ENCODE assay signal across 8 cellular contexts in the genomic region with DNA sequence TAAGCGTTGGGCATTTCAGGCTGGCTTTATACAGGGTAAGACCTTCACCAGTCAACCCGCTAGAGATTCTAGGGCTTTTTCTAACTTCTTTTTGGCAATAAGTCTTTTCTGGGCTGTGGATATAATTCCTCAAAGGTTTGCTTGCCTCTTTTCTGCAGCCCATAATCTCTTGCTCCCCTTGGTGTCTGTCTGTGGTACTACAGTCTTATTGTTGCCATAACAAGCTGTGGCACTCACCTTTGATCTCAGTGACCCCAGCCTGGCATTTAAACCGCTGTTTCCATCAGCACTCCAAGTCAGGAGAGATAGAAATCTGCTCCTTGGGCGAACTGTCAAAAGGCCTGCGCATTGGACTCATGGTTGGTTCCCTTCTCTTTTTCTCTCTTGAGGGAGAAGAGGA. TPM values are rescaled to one million over a fixed set of nuclear protein-coding genes. Genes with fewer than 3 reads are reported as not detected.
DNase-seq lines count a peak whose midpoint lies in the region; ATAC-seq lines count a peak whose summit lies in the region.

No MANE protein-coding gene starts in this region.

- H3K27me3 ChIP-seq in adipocyte (replicated peaks; ENCODE audit: control insufficient read depth, insufficient read depth, low read length): no peaks in the 10 kb centered on the region

- peak; percentile 1 for DNase-seq in NCI-H1105 treated with DMSO at 0.1 percent for 48 hours (lab: John Stamatoyannopoulos, UW)
- DNase-seq in NCI-H1105 (lab: John Stamatoyannopoulos, UW): no peak
- DNase-seq in adipocyte (ENCODE audit: low read depth): peak; percentile 50
- peak; percentile 49 to 58 for DNase-seq in lung microvascular endothelial cell (ENCODE audit: low read depth in 2 of 2)
- DNase-seq in NCI-H526 treated with DMSO at 0.1 percent for 48 hours (lab: John Stamatoyannopoulos, UW): no peak
- DNase-seq in NCI-H1092 (lab: John Stamatoyannopoulos, UW): no peak
- DNase-seq in NCI-H128 (lab: John Stamatoyannopoulos, UW; ENCODE audit: unreplicated experiment): no peak

- no peaks in the 10 kb centered on the region for H3K9me3 ChIP-seq in adipocyte (ENCODE audit: control insufficient read depth, low read length)

- no peaks in the 10 kb centered on the region for H3K4me1 ChIP-seq in adipocyte (ENCODE audit: control insufficient read depth, insufficient read depth, low read length)

- H3K9ac ChIP-seq in adipocyte (ENCODE audit: low read length): no peak overlapping the region

- no peak overlapping the region for H3K4me3 ChIP-seq in adipocyte (ENCODE audit: low read length)

- ATAC-seq in HG03432 (IDR thresholded peaks at IDR 0.05; ENCODE audit: unreplicated experiment): peak; percentile 52

- H3K36me3 ChIP-seq in adipocyte (ENCODE audit: control insufficient read depth, insufficient read depth, low read length, severe bottlenecking): no peaks in the 10 kb centered on the region

RNA-seq across cellular contexts. Expression of a gene that starts 14.5 kb away (rescaled TPM):
- 6.3 and 11.5 TPM in 2 replicates for total RNA-seq in lung microvascular endothelial cell

RNA-seq across cellular contexts. Expression of a gene that starts 57.6 kb away (rescaled TPM):
- total RNA-seq in lung microvascular endothelial cell: not detected in 2 replicates

Comparison
In these comparisons a context has a peak if more than half of its experiments do, and no peak if none do; other contexts are left out.
1. DNase-seq: peak in NCI-H1105 treated with DMSO at 0.1 percent for 48 hours (single experiment), adipocyte (single experiment) and lung microvascular endothelial cell (2 of 2); none in NCI-H1105 (single experiment), NCI-H526 treated with DMSO at 0.1 percent for 48 hours (single experiment), NCI-H1092 (single experiment) and NCI-H128 (single experiment).